ENCODE assay signal across 17 cellular contexts in the genomic region with DNA sequence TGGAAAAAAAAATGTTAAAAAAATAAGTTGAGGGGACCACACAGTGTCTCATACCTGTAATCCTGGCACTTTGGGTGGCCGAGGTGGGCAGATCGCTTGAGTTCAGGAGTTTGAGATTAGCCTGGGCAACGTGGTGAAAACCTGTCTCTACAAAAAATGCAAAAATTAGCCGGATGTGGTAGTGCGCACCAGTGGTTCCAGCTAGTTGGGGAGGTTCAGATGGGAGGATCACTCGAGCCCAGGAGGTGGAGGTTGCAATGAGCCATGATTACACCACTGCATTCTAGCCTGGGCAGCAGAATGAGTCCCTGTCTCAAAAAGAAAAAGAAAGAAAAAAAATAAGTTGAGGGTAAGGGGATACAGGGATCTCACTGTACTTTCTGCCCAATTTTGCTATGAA. TPM values are rescaled to one million over a fixed set of nuclear protein-coding genes. Genes with fewer than 3 reads are reported as not detected.
DNase-seq lines count a peak whose midpoint lies in the region; ATAC-seq, FAIRE-seq and TF ChIP-seq lines count a peak whose summit lies in the region.
"Had no signal": no experiment of that assay in that cellular context is flagged by ENCODE, and none has a peak within 500 bp of the region (broad histone marks: within the 10 kb centered on the region; RNA-seq: fewer than 3 reads in every experiment).

No MANE protein-coding gene starts in this region.

- no peak for TF ChIP-seq RAD21 in HepG2 (CRISPR knock-in tag; IDR thresholded peaks at IDR 0.05)

- H3K9me3 ChIP-seq in HepG2 (ENCODE audit: low read length) (no peaks in the 10 kb centered on the region), right lobe of liver (no peaks in the 10 kb centered on the region), T-helper 17 cell (ENCODE audit: control insufficient read depth, low read length, poor library complexity, severe bottlenecking) (no peaks in the 10 kb centered on the region)
- H3K9me3 ChIP-seq: SJCRH30 had no signal

- H3K36me3 ChIP-seq in HepG2 (replicated peaks in 1 of 2; ENCODE audit: control insufficient read depth in 1 of 2, insufficient read depth in 2 of 2, low read length in 2 of 2) = no peaks in the 10 kb centered on the region
- H3K36me3 ChIP-seq in right lobe of liver = no peaks in the 10 kb centered on the region
- H3K36me3 ChIP-seq: SJCRH30 had no signal

- CTCF ChIA-PET in HepG2 (lab: Yijun Ruan, JAX; ENCODE audit: low intra/inter-chr PET ratio, low total read pairs) = no interaction called here

- BruUV-seq in HepG2 (replicated peaks; lab: Mats Ljungman, UMichigan) = no TSS peak

- TF ChIP-seq CTCF in HepG2 (CRISPR knock-in tag; IDR thresholded peaks at IDR 0.05) (no peak), right lobe of liver (IDR thresholded peaks at IDR 0.05) (no peak)

- TF ChIP-seq POLR2A in HepG2 (IDR thresholded peaks at IDR 0.05; ENCODE audit: insufficient read depth in 1 of 2, low read depth in 2 of 2, low read length in 2 of 2) = no peak
- no peak for TF ChIP-seq POLR2A in right lobe of liver (IDR thresholded peaks at IDR 0.05)

- no peak for ATAC-seq in HepG2
- ATAC-seq in right lobe of liver = no peak
- ATAC-seq in GM19455 (IDR thresholded peaks at IDR 0.05; ENCODE audit: unreplicated experiment) = peak; percentile 25
- ATAC-seq in T-helper 17 cell = no peak
- ATAC-seq in GM18909 (IDR thresholded peaks at IDR 0.05; ENCODE audit: poor library complexity, unreplicated experiment) = no peak

- TF ChIP-seq EP300 in HepG2 (IDR thresholded peaks at IDR 0.05; ENCODE audit: low read depth in 2 of 2, low read length in 2 of 2) (no peak), HepG2 (CRISPR knock-in tag; IDR thresholded peaks at IDR 0.05; ENCODE audit: borderline replicate concordance) (no peak)

- no peak overlapping the region for H3K4me2 ChIP-seq in HepG2 (ENCODE audit: low read depth, low read length)

- 95% methylated on average over 6 of the region's 6 CpGs for WGBS in HepG2 (ENCODE audit: low lambda C conversion rate)
- WGBS in right lobe of liver (ENCODE audit: insufficient coverage, low coverage, low lambda C conversion rate, missing lambda C conversion rate) = 97% methylated on average over 3 of the region's 6 CpGs

- peaks cover 6% of the 10 kb centered on the region for H3K4me1 Mint-ChIP-seq in T-helper 17 cell

- in situ Hi-C loops in HepG2 (cut with HindIII; ENCODE audit: extremely low pct_ligation_motif_present, low pct_unique_long_range_greater_than_20kb) = no loop called here

- H3K4me1 ChIP-seq in HepG2 (ENCODE audit: insufficient read depth, low read length) = peaks cover 72% of the 10 kb centered on the region
- peaks cover 0 to 35% (median 13%) of the 10 kb centered on the region in 4 donors for H3K4me1 ChIP-seq in right lobe of liver
- H3K4me1 ChIP-seq: SJCRH30 had no signal

- peaks cover 8% of the 10 kb centered on the region for H3K27me3 Mint-ChIP-seq in T-helper 17 cell

- H2AFZ ChIP-seq in HepG2 (ENCODE audit: low read length) = no peak overlapping the region

- POLR2A ChIA-PET in HepG2 (lab: Yijun Ruan, JAX) = no interaction called here

- no peak for FAIRE-seq in HepG2 (lab: Jason Lieb, UNC)

- DNase-seq in HepG2 (ENCODE audit: low spot score) = no peak
- DNase-seq in right lobe of liver = no peak
- DNase-seq in T-helper 17 cell = no peak
- no peak for DNase-seq in iPS-NIHi11 (ENCODE audit: low spot score)
- DNase-seq in activated CD8-positive, alpha-beta memory T cell treated with anti-CD3 and anti-CD28 coated beads for 24 hours = no peak
- DNase-seq in posterior cingulate gyrus = no peak
- DNase-seq: C1 segment of cervical spinal cord, DMS 273 treated with DMSO at 0.1 percent for 48 hours, H9, KBM-7, NCI-H1436, NCI-H2081, NCI-H748 treated with DMSO at 0.1 percent for 48 hours, OCI-M1, SJCRH30 had no signal

- peak overlapping the region; percentile 51 for H3K27ac Mint-ChIP-seq in T-helper 17 cell
- H3K27ac Mint-ChIP-seq: H9 had no signal

- no peaks in the 10 kb centered on the region for H3K27me3 ChIP-seq in HepG2 (ENCODE audit: control insufficient read depth in 1 of 2, insufficient read depth in 2 of 2, low read length in 2 of 2)
- H3K27me3 ChIP-seq in right lobe of liver = no peaks in the 10 kb centered on the region
- H3K27me3 ChIP-seq: SJCRH30 had no signal

- no peaks in the 10 kb centered on the region for H3K79me2 ChIP-seq in HepG2 (ENCODE audit: insufficient read depth, low read length)

- intact Hi-C loops in HepG2 (cut with micrococcal nuclease; ENCODE audit: unreplicated experiment) = no loop called here
- intact Hi-C loops in right lobe of liver (cut with DNase I) = no loop called here
- intact Hi-C loops in posterior cingulate gyrus (cut with DNase I) = no loop called here

- no peaks in the 10 kb centered on the region for H4K20me1 ChIP-seq in HepG2 (ENCODE audit: insufficient read depth, low read length)

- H3K4me3 ChIP-seq in HepG2 (replicated peaks in 1 of 3; ENCODE audit: insufficient read depth in 1 of 3, low read depth in 2 of 3, low read length in 3 of 3) (no peak overlapping the region; a peak in 1 of 6 replicates), right lobe of liver (no peak overlapping the region)
- H3K4me3 ChIP-seq: SJCRH30 had no signal

- no peak overlapping the region for H3K9ac ChIP-seq in HepG2 (ENCODE audit: insufficient read depth, low read depth, low read length)

- no peak overlapping the region for H3K4me3 Mint-ChIP-seq in T-helper 17 cell
- H3K4me3 Mint-ChIP-seq: H9 had no signal

- peaks cover 2% of the 10 kb centered on the region for H3K36me3 Mint-ChIP-seq in T-helper 17 cell (ENCODE audit: low read depth)

- H3K27ac ChIP-seq in HepG2 (ENCODE audit: extremely low read length, insufficient read depth, low read length) = peak overlapping the region; percentile 5
- no peak overlapping the region for H3K27ac ChIP-seq in right lobe of liver
- H3K27ac ChIP-seq: SJCRH30 had no signal

TF ChIP-seq in HepG2, 621 proteins besides CTCF, POLR2A, EP300 and RAD21 (continues in another document):
- TF ChIP-seq, protein P1, sequence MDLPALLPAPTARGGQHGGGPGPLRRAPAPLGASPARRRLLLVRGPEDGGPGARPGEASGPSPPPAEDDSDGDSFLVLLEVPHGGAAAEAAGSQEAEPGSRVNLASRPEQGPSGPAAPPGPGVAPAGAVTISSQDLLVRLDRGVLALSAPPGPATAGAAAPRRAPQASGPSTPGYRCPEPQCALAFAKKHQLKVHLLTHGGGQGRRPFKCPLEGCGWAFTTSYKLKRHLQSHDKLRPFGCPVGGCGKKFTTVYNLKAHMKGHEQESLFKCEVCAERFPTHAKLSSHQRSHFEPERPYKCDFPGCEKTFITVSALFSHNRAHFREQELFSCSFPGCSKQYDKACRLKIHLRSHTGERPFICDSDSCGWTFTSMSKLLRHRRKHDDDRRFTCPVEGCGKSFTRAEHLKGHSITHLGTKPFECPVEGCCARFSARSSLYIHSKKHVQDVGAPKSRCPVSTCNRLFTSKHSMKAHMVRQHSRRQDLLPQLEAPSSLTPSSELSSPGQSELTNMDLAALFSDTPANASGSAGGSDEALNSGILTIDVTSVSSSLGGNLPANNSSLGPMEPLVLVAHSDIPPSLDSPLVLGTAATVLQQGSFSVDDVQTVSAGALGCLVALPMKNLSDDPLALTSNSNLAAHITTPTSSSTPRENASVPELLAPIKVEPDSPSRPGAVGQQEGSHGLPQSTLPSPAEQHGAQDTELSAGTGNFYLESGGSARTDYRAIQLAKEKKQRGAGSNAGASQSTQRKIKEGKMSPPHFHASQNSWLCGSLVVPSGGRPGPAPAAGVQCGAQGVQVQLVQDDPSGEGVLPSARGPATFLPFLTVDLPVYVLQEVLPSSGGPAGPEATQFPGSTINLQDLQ (CRISPR knock-in tag; IDR thresholded peaks at IDR 0.05) = no peak
- TF ChIP-seq, protein P2, sequence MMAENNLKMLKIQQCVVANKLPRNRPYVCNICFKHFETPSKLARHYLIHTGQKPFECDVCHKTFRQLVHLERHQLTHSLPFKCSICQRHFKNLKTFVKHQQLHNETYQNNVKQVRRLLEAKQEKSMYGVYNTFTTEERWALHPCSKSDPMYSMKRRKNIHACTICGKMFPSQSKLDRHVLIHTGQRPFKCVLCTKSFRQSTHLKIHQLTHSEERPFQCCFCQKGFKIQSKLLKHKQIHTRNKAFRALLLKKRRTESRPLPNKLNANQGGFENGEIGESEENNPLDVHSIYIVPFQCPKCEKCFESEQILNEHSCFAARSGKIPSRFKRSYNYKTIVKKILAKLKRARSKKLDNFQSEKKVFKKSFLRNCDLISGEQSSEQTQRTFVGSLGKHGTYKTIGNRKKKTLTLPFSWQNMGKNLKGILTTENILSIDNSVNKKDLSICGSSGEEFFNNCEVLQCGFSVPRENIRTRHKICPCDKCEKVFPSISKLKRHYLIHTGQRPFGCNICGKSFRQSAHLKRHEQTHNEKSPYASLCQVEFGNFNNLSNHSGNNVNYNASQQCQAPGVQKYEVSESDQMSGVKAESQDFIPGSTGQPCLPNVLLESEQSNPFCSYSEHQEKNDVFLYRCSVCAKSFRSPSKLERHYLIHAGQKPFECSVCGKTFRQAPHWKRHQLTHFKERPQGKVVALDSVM (CRISPR knock-in tag; IDR thresholded peaks at IDR 0.05) = 0 out of 2 replicates have a peak, but pooled peaks have one; percentile 52
- TF ChIP-seq ETV5 (CRISPR knock-in tag; IDR thresholded peaks at IDR 0.05; ENCODE audit: borderline replicate concordance) = no peak

RNA-seq across cellular contexts. Expression of a gene that starts 6.1 kb away (rescaled TPM):
- total RNA-seq in HepG2 (2016; rRNA removed; fragmentation: Illumina TruSeq; extraction: Trizol) (68.6 and 98.2 TPM in 2 replicates), right lobe of liver (10 to 100 TPM; 37.0 to 47.5 (median 40.7) TPM), T-helper 17 cell (1 to 10 TPM; 1.8 to 2.8 TPM)
- 11.5 and 14.9 TPM in 2 replicates for total RNA-seq in HepG2 (2016; cell fraction: cytosol; rRNA removed; fragmentation: Illumina TruSeq; extraction: Trizol; ENCODE audit: low read depth)
- 70.0 and 103 TPM in 2 replicates for total RNA-seq in HepG2 (2016; cell fraction: insoluble cytoplasmic fraction; rRNA removed; fragmentation: Illumina TruSeq; extraction: Trizol)
- total RNA-seq in HepG2 (2016; cell fraction: membrane; rRNA removed; fragmentation: Illumina TruSeq; extraction: Trizol) = 26.4 and 34.0 TPM in 2 replicates
- total RNA-seq in HepG2 (2016; cell fraction: nucleus; rRNA removed; fragmentation: Illumina TruSeq; extraction: Trizol) = 60.4 and 62.1 TPM in 2 replicates
- 13.7 and 21.9 TPM in 2 replicates for polyA plus RNA-seq in HepG2 (2011; rRNA removed)
- 11.5 and 15.4 TPM in 2 replicates for polyA plus RNA-seq in HepG2 (2011; cell fraction: cytosol; rRNA removed)
- polyA plus RNA-seq in HepG2 (2011; cell fraction: nucleus; rRNA removed) = 4.5 and 5.2 TPM in 2 replicates
- 31.0 and 46.5 TPM in 2 replicates for polyA plus RNA-seq in HepG2 (2012)
- 10.7 and 10.8 TPM in 2 replicates for polyA plus RNA-seq in HepG2 (2016; cell fraction: cytosol; fragmentation: Illumina TruSeq; extraction: Trizol; ENCODE audit: low read depth)
- polyA plus RNA-seq in HepG2 (2016; cell fraction: insoluble cytoplasmic fraction; fragmentation: Illumina TruSeq; extraction: Trizol; ENCODE audit: low read depth) = 71.6 and 79.6 TPM in 2 replicates
- 15.4 and 19.8 TPM in 2 replicates for polyA plus RNA-seq in HepG2 (2016; cell fraction: membrane; fragmentation: Illumina TruSeq; extraction: Trizol; ENCODE audit: low read depth)
- polyA plus RNA-seq in HepG2 (2016; cell fraction: nucleus; fragmentation: Illumina TruSeq; extraction: Trizol; ENCODE audit: insufficient read depth, low read depth) = 27.3 and 28.7 TPM in 2 replicates
- polyA minus RNA-seq in HepG2 (2011; rRNA and poly(A)+ RNA removed; ENCODE audit: low replicate concordance) = 7.0 and 141 TPM in 2 replicates
- polyA minus RNA-seq in HepG2 (2011; cell fraction: cytosol; rRNA and poly(A)+ RNA removed) = 13.4 and 17.7 TPM in 2 replicates
- polyA minus RNA-seq in HepG2 (2011; cell fraction: nucleus; rRNA and poly(A)+ RNA removed) = 98.0 and 107 TPM in 2 replicates
